In genomic region chr11:70637949-70638598, GRCh38 we compare ENCODE assay signal across 1 cellular context.
TF ChIP-seq lines count a peak whose summit lies in the region.

No MANE protein-coding gene starts in this region.

TF ChIP-seq in HepG2, 621 proteins besides CTCF, POLR2A, EP300 and RAD21 (continued from another document and continues in another):
- TF ChIP-seq TRIM22 (IDR thresholded peaks at IDR 0.05), result no peak
- TF ChIP-seq SUZ12 (IDR thresholded peaks at IDR 0.05; ENCODE audit: low read depth, low read length), result no peak
- TF ChIP-seq SMARCC2 (IDR thresholded peaks at IDR 0.05), result no peak
- TF ChIP-seq PRDM15 (CRISPR knock-in tag; IDR thresholded peaks at IDR 0.05), result no peak
- no peak for TF ChIP-seq ZBTB40 (IDR thresholded peaks at IDR 0.05)
- TF ChIP-seq ZBTB40 (CRISPR knock-in tag; IDR thresholded peaks at IDR 0.05), result no peak
- TF ChIP-seq ZNF572 (CRISPR knock-in tag; IDR thresholded peaks at IDR 0.05), result no peak
- TF ChIP-seq ARNT2 (CRISPR knock-in tag; IDR thresholded peaks at IDR 0.05; ENCODE audit: low read depth), result no peak
- no peak for TF ChIP-seq ZNF12 (CRISPR knock-in tag; IDR thresholded peaks at IDR 0.05)
- TF ChIP-seq PBX3 (CRISPR knock-in tag; IDR thresholded peaks at IDR 0.05; ENCODE audit: borderline replicate concordance), result no peak
- no peak for TF ChIP-seq ZNF83 (CRISPR knock-in tag; IDR thresholded peaks at IDR 0.05; ENCODE audit: borderline replicate concordance)
- TF ChIP-seq ZSCAN5A (CRISPR knock-in tag; IDR thresholded peaks at IDR 0.05; ENCODE audit: borderline replicate concordance), result no peak
- no peak for TF ChIP-seq ZNF432 (CRISPR knock-in tag; IDR thresholded peaks at IDR 0.05; ENCODE audit: borderline replicate concordance)
- TF ChIP-seq, protein P1, sequence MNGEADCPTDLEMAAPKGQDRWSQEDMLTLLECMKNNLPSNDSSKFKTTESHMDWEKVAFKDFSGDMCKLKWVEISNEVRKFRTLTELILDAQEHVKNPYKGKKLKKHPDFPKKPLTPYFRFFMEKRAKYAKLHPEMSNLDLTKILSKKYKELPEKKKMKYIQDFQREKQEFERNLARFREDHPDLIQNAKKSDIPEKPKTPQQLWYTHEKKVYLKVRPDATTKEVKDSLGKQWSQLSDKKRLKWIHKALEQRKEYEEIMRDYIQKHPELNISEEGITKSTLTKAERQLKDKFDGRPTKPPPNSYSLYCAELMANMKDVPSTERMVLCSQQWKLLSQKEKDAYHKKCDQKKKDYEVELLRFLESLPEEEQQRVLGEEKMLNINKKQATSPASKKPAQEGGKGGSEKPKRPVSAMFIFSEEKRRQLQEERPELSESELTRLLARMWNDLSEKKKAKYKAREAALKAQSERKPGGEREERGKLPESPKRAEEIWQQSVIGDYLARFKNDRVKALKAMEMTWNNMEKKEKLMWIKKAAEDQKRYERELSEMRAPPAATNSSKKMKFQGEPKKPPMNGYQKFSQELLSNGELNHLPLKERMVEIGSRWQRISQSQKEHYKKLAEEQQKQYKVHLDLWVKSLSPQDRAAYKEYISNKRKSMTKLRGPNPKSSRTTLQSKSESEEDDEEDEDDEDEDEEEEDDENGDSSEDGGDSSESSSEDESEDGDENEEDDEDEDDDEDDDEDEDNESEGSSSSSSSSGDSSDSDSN (CRISPR knock-in tag; IDR thresholded peaks at IDR 0.05), result peak; percentile 61; the same call in 1 of the 2 replicates
- TF ChIP-seq, protein P2, sequence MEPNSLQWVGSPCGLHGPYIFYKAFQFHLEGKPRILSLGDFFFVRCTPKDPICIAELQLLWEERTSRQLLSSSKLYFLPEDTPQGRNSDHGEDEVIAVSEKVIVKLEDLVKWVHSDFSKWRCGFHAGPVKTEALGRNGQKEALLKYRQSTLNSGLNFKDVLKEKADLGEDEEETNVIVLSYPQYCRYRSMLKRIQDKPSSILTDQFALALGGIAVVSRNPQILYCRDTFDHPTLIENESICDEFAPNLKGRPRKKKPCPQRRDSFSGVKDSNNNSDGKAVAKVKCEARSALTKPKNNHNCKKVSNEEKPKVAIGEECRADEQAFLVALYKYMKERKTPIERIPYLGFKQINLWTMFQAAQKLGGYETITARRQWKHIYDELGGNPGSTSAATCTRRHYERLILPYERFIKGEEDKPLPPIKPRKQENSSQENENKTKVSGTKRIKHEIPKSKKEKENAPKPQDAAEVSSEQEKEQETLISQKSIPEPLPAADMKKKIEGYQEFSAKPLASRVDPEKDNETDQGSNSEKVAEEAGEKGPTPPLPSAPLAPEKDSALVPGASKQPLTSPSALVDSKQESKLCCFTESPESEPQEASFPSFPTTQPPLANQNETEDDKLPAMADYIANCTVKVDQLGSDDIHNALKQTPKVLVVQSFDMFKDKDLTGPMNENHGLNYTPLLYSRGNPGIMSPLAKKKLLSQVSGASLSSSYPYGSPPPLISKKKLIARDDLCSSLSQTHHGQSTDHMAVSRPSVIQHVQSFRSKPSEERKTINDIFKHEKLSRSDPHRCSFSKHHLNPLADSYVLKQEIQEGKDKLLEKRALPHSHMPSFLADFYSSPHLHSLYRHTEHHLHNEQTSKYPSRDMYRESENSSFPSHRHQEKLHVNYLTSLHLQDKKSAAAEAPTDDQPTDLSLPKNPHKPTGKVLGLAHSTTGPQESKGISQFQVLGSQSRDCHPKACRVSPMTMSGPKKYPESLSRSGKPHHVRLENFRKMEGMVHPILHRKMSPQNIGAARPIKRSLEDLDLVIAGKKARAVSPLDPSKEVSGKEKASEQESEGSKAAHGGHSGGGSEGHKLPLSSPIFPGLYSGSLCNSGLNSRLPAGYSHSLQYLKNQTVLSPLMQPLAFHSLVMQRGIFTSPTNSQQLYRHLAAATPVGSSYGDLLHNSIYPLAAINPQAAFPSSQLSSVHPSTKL (CRISPR knock-in tag; IDR thresholded peaks at IDR 0.05), result peak; percentile 83
- TF ChIP-seq ZNF451 (CRISPR knock-in tag; IDR thresholded peaks at IDR 0.05), result no peak
- no peak for TF ChIP-seq SMC3 (IDR thresholded peaks at IDR 0.05; ENCODE audit: low read length)
- TF ChIP-seq MZF1 (CRISPR knock-in tag; IDR thresholded peaks at IDR 0.05; ENCODE audit: borderline replicate concordance), result no peak
- no peak for TF ChIP-seq ZSCAN22 (CRISPR knock-in tag; IDR thresholded peaks at IDR 0.05)
- TF ChIP-seq, protein P3, sequence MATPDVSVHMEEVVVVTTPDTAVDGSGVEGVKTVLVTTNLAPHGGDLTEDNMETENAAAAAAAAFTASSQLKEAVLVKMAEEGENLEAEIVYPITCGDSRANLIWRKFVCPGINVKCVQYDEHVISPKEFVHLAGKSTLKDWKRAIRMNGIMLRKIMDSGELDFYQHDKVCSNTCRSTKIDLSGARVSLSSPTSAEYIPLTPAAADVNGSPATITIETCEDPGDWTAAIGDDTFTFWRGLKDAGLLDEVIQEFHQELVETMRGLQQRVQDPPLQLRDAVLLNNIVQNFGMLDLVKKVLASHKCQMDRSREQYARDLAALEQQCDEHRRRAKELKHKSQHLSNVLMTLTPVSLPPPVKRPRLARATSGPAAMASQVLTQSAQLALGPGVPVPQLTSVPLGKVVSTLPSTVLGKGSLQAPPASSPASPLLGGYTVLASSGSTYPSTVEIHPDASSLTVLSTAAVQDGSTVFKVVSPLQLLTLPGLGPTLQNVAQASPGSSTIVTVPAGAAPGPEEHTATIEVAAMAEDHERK (CRISPR knock-in tag; IDR thresholded peaks at IDR 0.05; ENCODE audit: low read depth), result no peak
- no peak for TF ChIP-seq RBAK (CRISPR knock-in tag; IDR thresholded peaks at IDR 0.05)
- no peak for TF ChIP-seq PCBP2 (optimal IDR thresholded peaks at IDR 0.05; ENCODE audit: low read depth, low read length, poor library complexity, severe bottlenecking)
